Comparison of ENCODE assay signal across 22 cellular contexts in the genomic region with DNA sequence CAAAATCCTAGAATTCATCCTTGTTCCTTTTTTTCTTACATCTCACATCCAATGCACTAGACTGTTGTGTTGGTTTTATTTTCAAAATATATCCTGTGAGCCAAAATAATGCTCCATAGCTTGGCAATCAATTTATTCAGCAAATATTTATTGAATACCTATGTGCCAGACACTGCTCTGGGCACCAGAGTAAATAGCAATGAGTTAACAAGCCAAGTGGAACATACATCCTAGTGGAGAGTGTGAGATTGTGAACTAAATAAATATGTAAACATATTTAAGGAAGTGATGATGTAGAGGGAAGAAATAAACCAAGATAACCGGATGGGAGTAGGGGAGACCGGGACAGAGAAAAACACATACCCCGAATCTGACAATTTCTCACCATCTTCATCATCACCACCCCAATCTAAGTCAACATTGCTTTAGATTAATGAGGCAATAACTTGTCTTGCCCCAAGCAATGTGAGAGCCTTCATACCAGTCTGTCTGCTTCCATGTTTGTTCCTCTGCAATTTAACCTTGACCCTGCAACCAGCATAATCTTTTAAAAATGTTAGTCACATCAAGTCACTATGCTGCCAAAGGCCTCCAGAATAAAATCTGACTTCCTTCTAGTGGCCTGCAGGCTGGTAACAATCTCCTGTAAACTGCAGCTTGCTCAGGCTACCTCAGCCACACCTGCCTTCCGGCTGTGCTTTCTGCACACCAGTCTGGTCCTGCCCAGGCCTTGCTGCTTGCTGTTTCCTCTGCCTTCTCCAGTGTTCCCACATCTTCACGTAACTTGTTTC.
DNase-seq lines count a peak whose midpoint lies in the region; ATAC-seq, FAIRE-seq and TF ChIP-seq lines count a peak whose summit lies in the region.
"Had no signal": no experiment of that assay in that cellular context is flagged by ENCODE, and none has a peak within 500 bp of the region (broad histone marks: within the 10 kb centered on the region; RNA-seq: fewer than 3 reads in every experiment).

No MANE protein-coding gene starts in this region.

- BruUV-seq in HepG2 (replicated peaks; lab: Mats Ljungman, UMichigan): no TSS peak

- H3K36me3 ChIP-seq in HepG2 (replicated peaks in 1 of 2; ENCODE audit: control insufficient read depth in 1 of 2, insufficient read depth in 2 of 2, low read length in 2 of 2): no peaks in the 10 kb centered on the region
- no peaks in the 10 kb centered on the region for H3K36me3 ChIP-seq in right lobe of liver
- H3K36me3 ChIP-seq: HAP-1, tibial nerve had no signal

- no peak overlapping the region for H3K4me2 ChIP-seq in HepG2 (ENCODE audit: low read depth, low read length)
- H3K4me2 ChIP-seq: A549, KMS-11 had no signal

- in situ Hi-C loops in HepG2 (cut with HindIII; ENCODE audit: extremely low pct_ligation_motif_present, low pct_unique_long_range_greater_than_20kb): no loop called here

- no peaks in the 10 kb centered on the region for H4K20me1 ChIP-seq in HepG2 (ENCODE audit: insufficient read depth, low read length)

- no peak for TF ChIP-seq CTCF in HepG2 (CRISPR knock-in tag; IDR thresholded peaks at IDR 0.05)
- TF ChIP-seq CTCF in right lobe of liver (IDR thresholded peaks at IDR 0.05): no peak

- no peak for ATAC-seq in HepG2
- no peak for ATAC-seq in right lobe of liver
- ATAC-seq in SK-N-SH treated with all-trans-retinoic acid at 6 μM for 48 hours: peak; percentile 30
- no peak for ATAC-seq in GM18505 (IDR thresholded peaks at IDR 0.05; ENCODE audit: unreplicated experiment)
- ATAC-seq: A549; activated CD4-positive, CD25-positive, alpha-beta regulatory T cell treated with anti-CD3 and anti-CD28 coated beads, Interleukin-2, amount 50 U/mL, for 24 hours; psoas muscle; T-cell had no signal

- intact Hi-C loops in HepG2 (cut with micrococcal nuclease; ENCODE audit: unreplicated experiment): no loop called here
- intact Hi-C loops in right lobe of liver (cut with DNase I): no loop called here

- POLR2A ChIA-PET in HepG2 (lab: Yijun Ruan, JAX): no interaction called here

- TF ChIP-seq EP300 in HepG2 (IDR thresholded peaks at IDR 0.05; ENCODE audit: low read depth in 2 of 2, low read length in 2 of 2) (no peak), HepG2 (CRISPR knock-in tag; IDR thresholded peaks at IDR 0.05; ENCODE audit: borderline replicate concordance) (no peak)

- H3K4me3 ChIP-seq in HepG2 (replicated peaks in 1 of 3; ENCODE audit: insufficient read depth in 1 of 3, low read depth in 2 of 3, low read length in 3 of 3): no peak overlapping the region
- no peak overlapping the region for H3K4me3 ChIP-seq in right lobe of liver
- H3K4me3 ChIP-seq: A549, HAP-1, psoas muscle, tibial nerve had no signal

- 93% methylated on average over 5 of the region's 5 CpGs for WGBS in HepG2 (ENCODE audit: low lambda C conversion rate)
- WGBS in right lobe of liver (ENCODE audit: insufficient coverage, low coverage, low lambda C conversion rate, missing lambda C conversion rate): 81% methylated on average over 5 of the region's 5 CpGs

- DNase-seq in HepG2 (ENCODE audit: low spot score) (peak; percentile 2), right lobe of liver (no peak), iris pigment epithelial cell (ENCODE audit: low read depth) (peak; percentile 38), SW480 (ENCODE audit: low spot score) (no peak)
- DNase-seq in activated CD4-positive, alpha-beta T cell treated with anti-CD3 and anti-CD28 coated beads for 1 hour: no peak
- DNase-seq in central memory CD4-positive, alpha-beta T cell: no peak
- DNase-seq: activated gamma-delta T cell, DMS79, endodermal cell, NCI-H187, NCI-H774, psoas muscle, Right ventricle myocardium superior, T-cell had no signal

- no peak overlapping the region for H3K27ac ChIP-seq in HepG2 (ENCODE audit: extremely low read length, insufficient read depth, low read length)
- no peak overlapping the region for H3K27ac ChIP-seq in right lobe of liver
- H3K27ac ChIP-seq: A549, KMS-11, psoas muscle, tibial nerve had no signal

- TF ChIP-seq POLR2A in HepG2 (IDR thresholded peaks at IDR 0.05; ENCODE audit: insufficient read depth in 1 of 2, low read depth in 2 of 2, low read length in 2 of 2): no peak
- TF ChIP-seq POLR2A in right lobe of liver (IDR thresholded peaks at IDR 0.05): no peak
- TF ChIP-seq POLR2A in GM18505 (IDR thresholded peaks at IDR 0.05; ENCODE audit: borderline replicate concordance, extremely low read depth, insufficient read depth, insufficient read length): no peak

- H3K27me3 ChIP-seq in HepG2 (ENCODE audit: control insufficient read depth in 1 of 2, insufficient read depth in 2 of 2, low read length in 2 of 2) (no peaks in the 10 kb centered on the region), right lobe of liver (no peaks in the 10 kb centered on the region)
- H3K27me3 ChIP-seq: tibial nerve had no signal

- no peak for FAIRE-seq in HepG2 (lab: Jason Lieb, UNC)
- FAIRE-seq: A549, colon had no signal

- H3K9ac ChIP-seq in HepG2 (ENCODE audit: insufficient read depth, low read depth, low read length): no peak overlapping the region
- H3K9ac ChIP-seq: KMS-11 had no signal

- H3K9me3 ChIP-seq in HepG2 (ENCODE audit: low read length): no peaks in the 10 kb centered on the region
- H3K9me3 ChIP-seq in right lobe of liver: no peaks in the 10 kb centered on the region
- H3K9me3 ChIP-seq: A549, HAP-1, psoas muscle, tibial nerve had no signal

- CTCF ChIA-PET in HepG2 (lab: Yijun Ruan, JAX; ENCODE audit: low intra/inter-chr PET ratio, low total read pairs): no interaction called here

- TF ChIP-seq RAD21 in HepG2 (CRISPR knock-in tag; IDR thresholded peaks at IDR 0.05): no peak

- H3K4me1 ChIP-seq in HepG2 (ENCODE audit: insufficient read depth, low read length) (no peaks in the 10 kb centered on the region), right lobe of liver (no peaks in the 10 kb centered on the region)
- H3K4me1 ChIP-seq: A549, HAP-1, psoas muscle, tibial nerve had no signal

- no peak overlapping the region for H2AFZ ChIP-seq in HepG2 (ENCODE audit: low read length)

- H3K79me2 ChIP-seq in HepG2 (ENCODE audit: insufficient read depth, low read length): no peaks in the 10 kb centered on the region

TF ChIP-seq in HepG2, 621 proteins besides CTCF, POLR2A, EP300 and RAD21:
- TF ChIP-seq TBP (CRISPR knock-in tag; IDR thresholded peaks at IDR 0.05): no peak
- no peak for TF ChIP-seq TGIF2 (CRISPR knock-in tag; IDR thresholded peaks at IDR 0.05)
- TF ChIP-seq, protein P1, sequence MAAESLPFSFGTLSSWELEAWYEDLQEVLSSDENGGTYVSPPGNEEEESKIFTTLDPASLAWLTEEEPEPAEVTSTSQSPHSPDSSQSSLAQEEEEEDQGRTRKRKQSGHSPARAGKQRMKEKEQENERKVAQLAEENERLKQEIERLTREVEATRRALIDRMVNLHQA (CRISPR knock-in tag; IDR thresholded peaks at IDR 0.05): no peak
- no peak for TF ChIP-seq ZNF839 (CRISPR knock-in tag; IDR thresholded peaks at IDR 0.05; ENCODE audit: borderline replicate concordance)
- TF ChIP-seq, protein P2, sequence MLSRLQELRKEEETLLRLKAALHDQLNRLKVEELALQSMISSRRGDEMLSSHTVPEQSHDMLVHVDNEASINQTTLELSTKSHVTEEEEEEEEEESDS (CRISPR knock-in tag; IDR thresholded peaks at IDR 0.05; ENCODE audit: borderline replicate concordance): no peak

TF ChIP-seq in SK-N-SH treated with all-trans-retinoic acid at 6 μM for 48 hours, 23 proteins besides CTCF, POLR2A, EP300 and RAD21:
- TF ChIP-seq ZFP30 (CRISPR knock-in tag; IDR thresholded peaks at IDR 0.05): no peak
- no peak for TF ChIP-seq OSR1 (CRISPR knock-in tag; IDR thresholded peaks at IDR 0.05)
- no peak for TF ChIP-seq CSDC2 (CRISPR knock-in tag; IDR thresholded peaks at IDR 0.05)
- no peak for TF ChIP-seq TCF4 (CRISPR knock-in tag; IDR thresholded peaks at IDR 0.05; ENCODE audit: borderline replicate concordance)
- TF ChIP-seq, protein P3, sequence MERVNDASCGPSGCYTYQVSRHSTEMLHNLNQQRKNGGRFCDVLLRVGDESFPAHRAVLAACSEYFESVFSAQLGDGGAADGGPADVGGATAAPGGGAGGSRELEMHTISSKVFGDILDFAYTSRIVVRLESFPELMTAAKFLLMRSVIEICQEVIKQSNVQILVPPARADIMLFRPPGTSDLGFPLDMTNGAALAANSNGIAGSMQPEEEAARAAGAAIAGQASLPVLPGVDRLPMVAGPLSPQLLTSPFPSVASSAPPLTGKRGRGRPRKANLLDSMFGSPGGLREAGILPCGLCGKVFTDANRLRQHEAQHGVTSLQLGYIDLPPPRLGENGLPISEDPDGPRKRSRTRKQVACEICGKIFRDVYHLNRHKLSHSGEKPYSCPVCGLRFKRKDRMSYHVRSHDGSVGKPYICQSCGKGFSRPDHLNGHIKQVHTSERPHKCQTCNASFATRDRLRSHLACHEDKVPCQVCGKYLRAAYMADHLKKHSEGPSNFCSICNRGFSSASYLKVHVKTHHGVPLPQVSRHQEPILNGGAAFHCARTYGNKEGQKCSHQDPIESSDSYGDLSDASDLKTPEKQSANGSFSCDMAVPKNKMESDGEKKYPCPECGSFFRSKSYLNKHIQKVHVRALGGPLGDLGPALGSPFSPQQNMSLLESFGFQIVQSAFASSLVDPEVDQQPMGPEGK (CRISPR knock-in tag; IDR thresholded peaks at IDR 0.05; ENCODE audit: borderline replicate concordance): no peak
- TF ChIP-seq, protein P4, sequence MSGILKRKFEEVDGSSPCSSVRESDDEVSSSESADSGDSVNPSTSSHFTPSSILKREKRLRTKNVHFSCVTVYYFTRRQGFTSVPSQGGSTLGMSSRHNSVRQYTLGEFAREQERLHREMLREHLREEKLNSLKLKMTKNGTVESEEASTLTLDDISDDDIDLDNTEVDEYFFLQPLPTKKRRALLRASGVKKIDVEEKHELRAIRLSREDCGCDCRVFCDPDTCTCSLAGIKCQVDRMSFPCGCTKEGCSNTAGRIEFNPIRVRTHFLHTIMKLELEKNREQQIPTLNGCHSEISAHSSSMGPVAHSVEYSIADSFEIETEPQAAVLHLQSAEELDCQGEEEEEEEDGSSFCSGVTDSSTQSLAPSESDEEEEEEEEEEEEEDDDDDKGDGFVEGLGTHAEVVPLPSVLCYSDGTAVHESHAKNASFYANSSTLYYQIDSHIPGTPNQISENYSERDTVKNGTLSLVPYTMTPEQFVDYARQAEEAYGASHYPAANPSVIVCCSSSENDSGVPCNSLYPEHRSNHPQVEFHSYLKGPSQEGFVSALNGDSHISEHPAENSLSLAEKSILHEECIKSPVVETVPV (CRISPR knock-in tag; IDR thresholded peaks at IDR 0.05): no peak
- TF ChIP-seq RARB (CRISPR knock-in tag; IDR thresholded peaks at IDR 0.05): no peak
- TF ChIP-seq ZNF8 (CRISPR knock-in tag; IDR thresholded peaks at IDR 0.05): no peak
- no peak for TF ChIP-seq BACH2 (CRISPR knock-in tag; IDR thresholded peaks at IDR 0.05; ENCODE audit: borderline replicate concordance)
- TF ChIP-seq ZC3H10 (CRISPR knock-in tag; IDR thresholded peaks at IDR 0.05): no peak

Comparison
In these comparisons a context has a peak if more than half of its experiments do, and no peak if none do; other contexts are left out.
1. DNase-seq: peak in HepG2 (single experiment) and iris pigment epithelial cell (single experiment); none in right lobe of liver (0 of 3), activated CD4-positive, alpha-beta T cell treated with anti-CD3 and anti-CD28 coated beads for 1 hour (single experiment), SW480 (single experiment) and central memory CD4-positive, alpha-beta T cell (single experiment).